In genomic region chr19:12840091-12841079, GRCh38 we compare ENCODE assay signal across 8 cellular contexts.
A peak's percentile ranks its signal among the peaks of the same experiment; 100 is the strongest.
DNase-seq lines count a peak whose midpoint lies in the region; ATAC-seq lines count a peak whose summit lies in the region.

No MANE protein-coding gene starts in this region.

- intact Hi-C loops in posterior cingulate gyrus (cut with DNase I) = no loop called here

- ATAC-seq in HG02870 (IDR thresholded peaks at IDR 0.05; ENCODE audit: unreplicated experiment) = no peak

- DNase-seq in NCI-H1436 (lab: John Stamatoyannopoulos, UW) (peak; percentile 76), NCI-H1436 treated with DMSO at 0.1 percent for 48 hours (lab: John Stamatoyannopoulos, UW) (no peak), NCI-H1105 treated with DMSO at 0.1 percent for 48 hours (lab: John Stamatoyannopoulos, UW) (peak; percentile 84), foreskin melanocyte (peak; percentile 42), posterior cingulate gyrus (peak in 8 of 10 donors; percentile 44 to 95 (median 68)), GF-D8 (lab: John Stamatoyannopoulos, UW) (no peak)
- DNase-seq in activated T-cell treated with anti-CD3 and anti-CD28 coated beads, Interleukin-2, amount 50 U/mL, for 48 hours = peak; percentile 83 to 84

Comparison
In these comparisons a context has a peak if more than half of its experiments do, and no peak if none do; other contexts are left out.
1. DNase-seq: peak in NCI-H1436 (single experiment), NCI-H1105 treated with DMSO at 0.1 percent for 48 hours (single experiment), activated T-cell treated with anti-CD3 and anti-CD28 coated beads, Interleukin-2, amount 50 U/mL, for 48 hours (2 of 2), foreskin melanocyte (single experiment) and posterior cingulate gyrus (8 of 10); none in NCI-H1436 treated with DMSO at 0.1 percent for 48 hours (single experiment) and GF-D8 (single experiment).